14 cellular contexts compared by ENCODE assay signal in the genomic region with DNA sequence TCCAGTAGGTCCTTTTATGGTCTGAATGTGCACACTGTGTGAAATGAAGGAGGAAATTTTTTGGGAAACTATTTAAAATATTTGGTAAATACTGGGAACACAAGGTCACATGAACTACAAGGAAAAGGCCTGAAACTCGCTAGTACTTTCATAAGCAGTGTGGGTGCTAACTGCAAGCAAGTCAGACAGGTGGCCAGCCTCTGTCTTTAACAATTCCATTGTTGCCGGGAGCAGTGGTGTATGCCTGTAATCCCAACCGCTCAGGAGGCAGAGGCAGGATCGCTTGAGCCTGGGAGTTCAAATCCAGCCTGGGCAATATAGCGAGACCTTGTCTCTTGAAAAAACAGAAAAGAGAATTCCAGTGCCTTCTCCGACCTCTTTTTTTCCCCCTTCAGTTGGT. TPM values are rescaled to one million over a fixed set of nuclear protein-coding genes. Genes with fewer than 3 reads are reported as not detected.
DNase-seq lines count a peak whose midpoint lies in the region; ATAC-seq and TF ChIP-seq lines count a peak whose summit lies in the region.
"Had no signal": no experiment of that assay in that cellular context is flagged by ENCODE, and none has a peak within 500 bp of the region (broad histone marks: within the 10 kb centered on the region; RNA-seq: fewer than 3 reads in every experiment).

No MANE protein-coding gene starts in this region.

- no peaks in the 10 kb centered on the region for H3K36me3 ChIP-seq in fibroblast of lung (ENCODE audit: control insufficient read depth, insufficient read depth, low read length)

- H3K56ac ChIP-seq in H9 (ENCODE audit: insufficient read length, low read depth, low read length) = no peak overlapping the region

- ATAC-seq in sciatic nerve = peak; percentile 16
- no peak for ATAC-seq in GM18517 (IDR thresholded peaks at IDR 0.05; ENCODE audit: unreplicated experiment)

- H3K27me3 Mint-ChIP-seq in H9 (ENCODE audit: low read depth) = no peaks in the 10 kb centered on the region
- no peaks in the 10 kb centered on the region for H3K27me3 Mint-ChIP-seq in activated naive CD8-positive, alpha-beta T cell treated with anti-CD3 and anti-CD28 coated beads for 36 hours
- H3K27me3 Mint-ChIP-seq: activated CD4-positive, alpha-beta memory T cell treated with anti-CD3 and anti-CD28 coated beads for 36 hours had no signal

- no peaks in the 10 kb centered on the region for H3K9me3 Mint-ChIP-seq in H9
- H3K9me3 Mint-ChIP-seq in activated naive CD8-positive, alpha-beta T cell treated with anti-CD3 and anti-CD28 coated beads for 36 hours = no peaks in the 10 kb centered on the region
- H3K9me3 Mint-ChIP-seq: activated CD4-positive, alpha-beta memory T cell treated with anti-CD3 and anti-CD28 coated beads for 36 hours had no signal

- H3K23me2 ChIP-seq in H9 (ENCODE audit: insufficient read length, low read depth, low read length, poor library complexity, severe bottlenecking) = no peaks in the 10 kb centered on the region

- no CpG with 5 or more reads among the region's 6 CpGs for WGBS in H9 (ENCODE audit: extremely low coverage, insufficient read length, low lambda C conversion rate)

- peaks cover 3% of the 10 kb centered on the region for H3K79me1 ChIP-seq in H9 (ENCODE audit: insufficient read depth, low read depth, low read length, poor library complexity, severe bottlenecking)

- no peak overlapping the region for H3K4me3 Mint-ChIP-seq in H9
- H3K4me3 Mint-ChIP-seq in activated naive CD8-positive, alpha-beta T cell treated with anti-CD3 and anti-CD28 coated beads for 36 hours = no peak overlapping the region
- H3K4me3 Mint-ChIP-seq: activated CD4-positive, alpha-beta memory T cell treated with anti-CD3 and anti-CD28 coated beads for 36 hours had no signal

- H4K20me1 ChIP-seq in H9 (ENCODE audit: control insufficient read depth, insufficient read depth, insufficient read length) (no peaks in the 10 kb centered on the region), fibroblast of lung (ENCODE audit: control insufficient read depth, extremely low read depth, insufficient read depth, low read length) (peaks cover 2% of the 10 kb centered on the region)

- H4K5ac ChIP-seq in H9 (ENCODE audit: insufficient read length, low read depth, low read length) = no peak overlapping the region

- H3K36me3 Mint-ChIP-seq in H9 (ENCODE audit: insufficient read depth in 1 of 3, low read depth in 3 of 3) = no peaks in the 10 kb centered on the region
- H3K36me3 Mint-ChIP-seq in activated naive CD8-positive, alpha-beta T cell treated with anti-CD3 and anti-CD28 coated beads for 36 hours = peaks cover 6% of the 10 kb centered on the region
- H3K36me3 Mint-ChIP-seq: activated CD4-positive, alpha-beta memory T cell treated with anti-CD3 and anti-CD28 coated beads for 36 hours had no signal

- no peak overlapping the region for H2BK120ac ChIP-seq in H9 (ENCODE audit: low read depth, low read length, poor library complexity, severe bottlenecking)

- H3K9me3 ChIP-seq in H9 (ENCODE audit: control insufficient read depth, low read depth, low read length) (no peaks in the 10 kb centered on the region), fibroblast of lung (ENCODE audit: control insufficient read depth, insufficient read depth, low read depth, low read length) (no peaks in the 10 kb centered on the region)

- no peak overlapping the region for H2AK5ac ChIP-seq in H9 (ENCODE audit: insufficient read length, low read length)

- H2BK12ac ChIP-seq in H9 (ENCODE audit: insufficient read length, low read depth, low read length) = no peak overlapping the region

- H2AFZ ChIP-seq in H9 (ENCODE audit: low read length) (no peak overlapping the region), fibroblast of lung (ENCODE audit: low read length) (no peak overlapping the region)

- DNase-seq in H9 (no peak), fibroblast of lung (ENCODE audit: low read depth in 2 of 2) (no peak), sciatic nerve (ENCODE audit: low spot score) (no peak), mucosa of gallbladder (ENCODE audit: low spot score) (no peak), LoVo (ENCODE audit: low spot score) (no peak)
- no peak for DNase-seq in activated naive CD8-positive, alpha-beta T cell treated with anti-CD3 and anti-CD28 coated beads for 36 hours
- no peak for DNase-seq in stimulated activated CD4-positive, alpha-beta T cell treated with anti-CD3 and anti-CD28 coated beads, Interleukin-4, amount 100 ng/mL, for 1 hour
- DNase-seq: activated CD4-positive, alpha-beta memory T cell treated with anti-CD3 and anti-CD28 coated beads for 36 hours; activated effector memory CD4-positive, alpha-beta T cell treated with Interleukin-2 at 50 U/mL for 16 hours; DMS 273 treated with DMSO at 0.1 percent for 48 hours; occipital lobe; Right ventricle myocardium superior; stimulated activated CD4-positive, alpha-beta T cell treated with anti-CD3 and anti-CD28 coated beads, Interleukin-12 subunit alpha, Interleukin-12 subunit beta, amount 100 ng/mL, for 4 hours had no signal

- peak overlapping the region; percentile 7 for H3K18ac ChIP-seq in H9 (ENCODE audit: insufficient read length, low read depth, low read length)

- no peak overlapping the region for H4K91ac ChIP-seq in H9 (ENCODE audit: insufficient read length, low read depth, low read length)

- H3K9ac ChIP-seq in H9 (ENCODE audit: extremely low read depth, insufficient read length, low read length) = no peak overlapping the region
- no peak overlapping the region for H3K9ac ChIP-seq in fibroblast of lung (ENCODE audit: insufficient read depth, low read length)

- no peak overlapping the region for H3K14ac ChIP-seq in H9 (ENCODE audit: insufficient read depth, low read length)

- H4K8ac ChIP-seq in H9 (replicated peaks; ENCODE audit: insufficient read length, low read depth, low read length) = no peak overlapping the region

- no peak overlapping the region for H3K4me3 ChIP-seq in fibroblast of lung (replicated peaks in 1 of 4; ENCODE audit: control extremely low read depth in 1 of 4, insufficient read depth in 1 of 4, low read depth in 3 of 4, low read length in 4 of 4)

- H3K27ac ChIP-seq in H9 (ENCODE audit: insufficient read length, low read depth, low read length) = no peak overlapping the region
- H3K27ac ChIP-seq in fibroblast of lung (ENCODE audit: insufficient read depth, low read length) = peak overlapping the region; percentile 32

- H2BK5ac ChIP-seq in H9 (ENCODE audit: insufficient read length, low read length) = no peak overlapping the region

- no peak overlapping the region for H2BK20ac ChIP-seq in H9 (ENCODE audit: low read depth, low read length, poor library complexity, severe bottlenecking)

- no peak overlapping the region for H3T11ph ChIP-seq in H9 (ENCODE audit: low read length)

- TF ChIP-seq CTCF in H9 (conservative IDR thresholded peaks at IDR 0.05) = no peak
- TF ChIP-seq CTCF in fibroblast of lung (conservative IDR thresholded peaks at IDR 0.05 in 1 of 2, IDR thresholded peaks at IDR 0.05 in 1 of 2; ENCODE audit: low read depth in 1 of 2, low read length in 2 of 2) = no peak

- peaks cover 5% of the 10 kb centered on the region for H3K4me1 ChIP-seq in H9 (ENCODE audit: insufficient read depth, low read length)
- H3K4me1 ChIP-seq in fibroblast of lung (ENCODE audit: control insufficient read depth, extremely low read depth, insufficient read depth, low read length) = peaks cover 36% of the 10 kb centered on the region

- H3K4me2 ChIP-seq in H9 (ENCODE audit: insufficient read depth, insufficient read length, low read length) (no peak overlapping the region), fibroblast of lung (ENCODE audit: extremely low read depth, insufficient read depth, low read length) (no peak overlapping the region)

- peaks cover 40 to 42% of the 10 kb centered on the region in 2 experiments for H3K4me1 Mint-ChIP-seq in H9
- peaks cover 57% of the 10 kb centered on the region for H3K4me1 Mint-ChIP-seq in activated naive CD8-positive, alpha-beta T cell treated with anti-CD3 and anti-CD28 coated beads for 36 hours

- H3K27me3 ChIP-seq in H9 (ENCODE audit: insufficient read depth, low read length) (no peaks in the 10 kb centered on the region), fibroblast of lung (ENCODE audit: control insufficient read depth, insufficient read depth, low read length) (no peaks in the 10 kb centered on the region)

- intact Hi-C loops in sciatic nerve (cut with DNase I) = no loop called here

- H2BK15ac ChIP-seq in H9 (ENCODE audit: low read depth, low read length) = no peak overlapping the region

- H3K4ac ChIP-seq in H9 (ENCODE audit: low read depth, low read length) = no peak overlapping the region

- H3K27ac Mint-ChIP-seq in H9 = peak overlapping the region in 1 of 3 experiments; percentile 27; a peak in 2 of 7 replicates
- H3K27ac Mint-ChIP-seq in activated naive CD8-positive, alpha-beta T cell treated with anti-CD3 and anti-CD28 coated beads for 36 hours = peak overlapping the region; percentile 43
- H3K27ac Mint-ChIP-seq: activated CD4-positive, alpha-beta memory T cell treated with anti-CD3 and anti-CD28 coated beads for 36 hours had no signal

- no peak overlapping the region for H3K23ac ChIP-seq in H9 (ENCODE audit: insufficient read length, low read depth, low read length)

- peaks cover 16% of the 10 kb centered on the region; the same call in 1 of the 2 replicates for H3K79me2 ChIP-seq in H9 (ENCODE audit: insufficient read depth, low read length)
- H3K79me2 ChIP-seq in fibroblast of lung (ENCODE audit: control insufficient read depth, insufficient read depth, low read length) = peaks cover 67% of the 10 kb centered on the region

RNA-seq across cellular contexts. Expression of gene SMURF1, which starts 37.5 kb away (rescaled TPM):
- total RNA-seq in H9 (2021) (27.2 and 29.4 TPM in 2 replicates), fibroblast of lung (13.1 and 18.7 TPM in 2 replicates), sciatic nerve (37.0 TPM), mucosa of gallbladder (32.9 TPM)
- 10 to 100 TPM; 12.3 TPM for total RNA-seq in activated naive CD8-positive, alpha-beta T cell treated with anti-CD3 and anti-CD28 coated beads for 36 hours
- polyA plus RNA-seq in fibroblast of lung = 15.9 and 17.2 TPM in 2 replicates
- polyA plus RNA-seq in fibroblast of lung (2012) = 12.2 and 15.4 TPM in 2 replicates
- 15.4 and 17.3 TPM in 2 replicates for polyA minus RNA-seq in fibroblast of lung (ENCODE audit: low replicate concordance)
